In genomic region chr17:33242725-33243124, GRCh38 we compare ENCODE assay signal across 29 cellular contexts. TPM values are rescaled to one million over a fixed set of nuclear protein-coding genes. Genes with fewer than 3 reads are reported as not detected.
"Had no signal": no experiment of that assay in that cellular context is flagged by ENCODE, and none has a peak within 500 bp of the region (broad histone marks: within the 10 kb centered on the region; RNA-seq: fewer than 3 reads in every experiment).

No MANE protein-coding gene starts in this region.

- H3K9me3 ChIP-seq: esophagus muscularis mucosa, gastroesophageal sphincter, heart left ventricle, prostate gland, right atrium auricular region, spleen, testis, tibial nerve, vagina had no signal

- H3K27ac ChIP-seq: epithelial cell of prostate, esophagus muscularis mucosa, foreskin keratinocyte, gastroesophageal sphincter, heart left ventricle, hepatocyte, neural progenitor cell, prostate gland, right atrium auricular region, skin epidermis, spleen, testis, tibial nerve, vagina had no signal

- H3K4me1 ChIP-seq: esophagus muscularis mucosa, gastroesophageal sphincter, heart left ventricle, prostate gland, right atrium auricular region, spleen, testis, tibial nerve, vagina had no signal

- DNase-seq: effector CD8-positive, alpha-beta T cell; endodermal cell; foreskin keratinocyte; heart left ventricle; kidney; mammary epithelial cell; mesendoderm; midbrain; naive thymus-derived CD4-positive, alpha-beta T cell; nucleus accumbens; spleen; stimulated activated CD4-positive, alpha-beta T cell treated with anti-CD3 and anti-CD28 coated beads, Interleukin-4, amount 100 ng/mL, for 4 hours; stimulated activated naive CD8-positive, alpha-beta T cell treated with anti-CD3 and anti-CD28 coated beads, Interleukin-15, Interleukin-2, amounts not matched to agents 100 U/mL and 50 U/mL, for 24 hours; substantia nigra; testis had no signal

- H3K36me3 ChIP-seq: esophagus muscularis mucosa, gastroesophageal sphincter, heart left ventricle, neural progenitor cell, prostate gland, right atrium auricular region, spleen, tibial nerve, vagina had no signal

- H3K4me3 ChIP-seq: esophagus muscularis mucosa, gastroesophageal sphincter, heart left ventricle, hepatocyte, neural progenitor cell, prostate gland, right atrium auricular region, skin epidermis, spleen, testis, tibial nerve, vagina had no signal

- H3K27me3 ChIP-seq: hepatocyte, neural progenitor cell, right atrium auricular region, testis, tibial nerve, vagina had no signal

- ATAC-seq: foreskin keratinocyte; gastroesophageal sphincter; heart left ventricle; left lobe of liver; naive thymus-derived CD4-positive, alpha-beta T cell; stimulated activated memory B cell treated with anti-CD40 and anti-IgM and Interleukin-4, amounts not matched to agents 10 μg/mL and 1 μg/mL and 100 μg/mL, for 72 hours; stimulated activated naive CD8-positive, alpha-beta T cell treated with anti-CD3 and anti-CD28 coated beads, Interleukin-15, Interleukin-2, amounts not matched to agents 100 U/mL and 50 U/mL, for 24 hours had no signal

RNA-seq across cellular contexts. Expression of gene ASIC2, which starts 50.4 kb away (rescaled TPM):
- total RNA-seq: left lobe of liver; naive thymus-derived CD4-positive, alpha-beta T cell; osteocyte; spleen; ureter; vagina had no signal
